ENCODE assay signal across 6 cellular contexts in the genomic region with DNA sequence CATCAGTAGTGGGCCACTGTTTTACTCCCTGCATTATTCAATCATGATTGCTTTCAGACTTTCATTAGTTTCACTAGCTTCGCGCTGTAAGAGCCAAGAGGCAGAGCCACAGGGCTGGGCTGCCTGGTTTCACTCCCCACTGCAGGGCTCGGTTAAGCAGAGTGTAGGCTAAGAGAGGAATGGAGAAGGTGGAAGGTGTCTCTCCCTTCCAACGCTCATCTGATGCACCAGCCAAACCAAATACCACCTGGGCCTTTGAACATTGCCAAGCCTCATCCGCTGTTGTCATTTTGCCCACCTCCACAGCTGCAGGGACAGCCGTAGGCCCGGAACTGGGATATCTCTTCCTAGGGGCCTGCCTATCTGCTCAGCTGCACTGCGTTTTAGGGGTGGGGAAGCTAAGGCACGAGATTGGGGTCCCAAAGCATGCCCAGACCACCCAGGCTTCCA. TPM values are rescaled to one million over a fixed set of nuclear protein-coding genes. Genes with fewer than 3 reads are reported as not detected.
A peak's percentile ranks its signal among the peaks of the same experiment; 100 is the strongest.
DNase-seq lines count a peak whose midpoint lies in the region; ATAC-seq, FAIRE-seq and TF ChIP-seq lines count a peak whose summit lies in the region.

No MANE protein-coding gene starts in this region.

- H3K36me3 Mint-ChIP-seq in T-cell: no peaks in the 10 kb centered on the region

- peak overlapping the region; percentile 96 for H3K9ac ChIP-seq in keratinocyte (ENCODE audit: control insufficient read depth, extremely low read depth, insufficient read depth, low read length)

- POLR2A ChIA-PET in T-cell (lab: Charles Lee): no interaction called here

- peaks cover 9% of the 10 kb centered on the region for H4K20me1 ChIP-seq in keratinocyte (ENCODE audit: control insufficient read depth, extremely low read depth, insufficient read depth, low read length)

- no peaks in the 10 kb centered on the region for H3K36me3 ChIP-seq in ACC112 (ENCODE audit: insufficient read depth, low read length)
- H3K36me3 ChIP-seq in keratinocyte (ENCODE audit: control insufficient read depth in 2 of 2, extremely low read depth in 1 of 2, insufficient read depth in 2 of 2, low read length in 2 of 2): peaks cover 0 to 2% of the 10 kb centered on the region in 2 experiments

- H3K4me3 ChIP-seq in ACC112 (ENCODE audit: low read depth, low read length): peak overlapping the region; percentile 88
- peak overlapping the region; percentile 67 to 95 (median 77) for H3K4me3 ChIP-seq in keratinocyte (ENCODE audit: control insufficient read depth in 2 of 3, extremely low read depth in 1 of 3, insufficient read depth in 2 of 3, low read depth in 1 of 3, low read length in 3 of 3)

- H3K79me2 ChIP-seq in ACC112 (ENCODE audit: control insufficient read depth, insufficient read depth, low read length, unreplicated experiment) (peaks cover 34% of the 10 kb centered on the region), keratinocyte (ENCODE audit: control insufficient read depth, insufficient read depth, low read length) (peaks cover 40% of the 10 kb centered on the region)

- H3K9me3 ChIP-seq in keratinocyte (ENCODE audit: control insufficient read depth, low read depth, low read length): no peaks in the 10 kb centered on the region

- H3K27ac Mint-ChIP-seq in T-cell: peak overlapping the region; percentile 96 to 97

- H3K27ac ChIP-seq in ACC112 (ENCODE audit: low read depth, low read length) (peak overlapping the region; percentile 97), keratinocyte (ENCODE audit: control insufficient read depth, insufficient read depth, low read length) (peak overlapping the region; percentile 91)

- no peaks in the 10 kb centered on the region for H3K27me3 Mint-ChIP-seq in T-cell

- H3K9me1 ChIP-seq in keratinocyte (ENCODE audit: control insufficient read depth, extremely low read depth, insufficient read depth, low read length): no peaks in the 10 kb centered on the region

- CTCF ChIA-PET in T-cell (lab: Charles Lee): interaction anchor here in 1 of 2 donors (1.1 kb wide), 1 partner anchor 17 kb away, joined by 4 read pairs; no protein-coding TSS in a partner anchor

- H3K4me2 ChIP-seq in keratinocyte (ENCODE audit: control insufficient read depth, extremely low read depth, insufficient read depth, low read depth, low read length): peak overlapping the region; percentile 99

- H3K9me3 Mint-ChIP-seq in T-cell: no peaks in the 10 kb centered on the region

- H3K4me1 ChIP-seq in ACC112 (ENCODE audit: control insufficient read depth, insufficient read depth, low read length, unreplicated experiment): peaks cover 15% of the 10 kb centered on the region
- peaks cover 23% of the 10 kb centered on the region for H3K4me1 ChIP-seq in keratinocyte (ENCODE audit: control insufficient read depth, extremely low read depth, insufficient read depth, low read length)

- ATAC-seq in T-cell (replicated peaks in 1 of 4): peak in 3 of 4 experiments; percentile 13 to 25 (median 15)

- peaks cover 33 to 40% (median 40%) of the 10 kb centered on the region in 3 donors for H3K4me1 Mint-ChIP-seq in T-cell

- dilution Hi-C loops in keratinocyte (cut with MboI; ENCODE audit: extremely low pct_ligation_motif_present, low sequenced_read_pairs): no loop called here

- no peak for TF ChIP-seq CTCF in keratinocyte (optimal IDR thresholded peaks at IDR 0.05 in 1 of 3, IDR thresholded peaks at IDR 0.05 in 1 of 3, conservative IDR thresholded peaks at IDR 0.05 in 1 of 3; ENCODE audit: extremely low read depth in 1 of 3, insufficient read depth in 2 of 3, low read length in 3 of 3)

- H3K4me3 Mint-ChIP-seq in T-cell: peak overlapping the region; percentile 82 to 87 (median 86)

- H2AFZ ChIP-seq in ACC112 (ENCODE audit: low read length, unreplicated experiment): peak overlapping the region; percentile 33
- H2AFZ ChIP-seq in keratinocyte (ENCODE audit: control insufficient read depth, low read length): peak overlapping the region; percentile 95

- peak; percentile 70 for FAIRE-seq in keratinocyte (lab: Jason Lieb, UNC)

- DNase-seq in T-cell (peak in 4 of 34 experiments; percentile 24 to 38 (median 30)), keratinocyte (ENCODE audit: low read depth, low spot score) (no peak), AG08396 (ENCODE audit: low spot score) (no peak), globus pallidus (ENCODE audit: low spot score) (no peak), SIG-M5 (lab: John Stamatoyannopoulos, UW) (no peak)

- no peaks in the 10 kb centered on the region for H3K27me3 ChIP-seq in ACC112 (ENCODE audit: insufficient read depth, low read length)
- no peaks in the 10 kb centered on the region for H3K27me3 ChIP-seq in keratinocyte (ENCODE audit: control insufficient read depth, extremely low read depth, insufficient read depth, low read length)

RNA-seq across cellular contexts. Expression of gene SMARCB1, which starts 0.5 kb away (rescaled TPM):
- total RNA-seq in T-cell: 10 to 100 TPM; 50.2 to 57.7 (median 54.3) TPM
- 70.0 to 108 TPM (median 95.2 TPM) in 3 replicates for polyA plus RNA-seq in keratinocyte
- polyA plus RNA-seq in keratinocyte (2011; ENCODE audit: low read depth): 64.4 TPM
- 90.8 and 109 TPM in 2 replicates for polyA plus RNA-seq in keratinocyte (2011; cell fraction: cytosol; rRNA removed)
- polyA plus RNA-seq in keratinocyte (2011; cell fraction: nucleus; rRNA removed): 56.9 and 68.9 TPM in 2 replicates
- 48.5 and 84.2 TPM in 2 replicates for polyA plus RNA-seq in keratinocyte (2012; ENCODE audit: low replicate concordance)
- polyA minus RNA-seq in keratinocyte: 56.7 to 79.8 TPM (median 75.5 TPM) in 3 replicates
- polyA minus RNA-seq in keratinocyte (2011; cell fraction: cytosol; rRNA and poly(A)+ RNA removed): 36.8 TPM
- 18.6 and 26.4 TPM in 2 replicates for polyA minus RNA-seq in keratinocyte (2011; cell fraction: nucleus; rRNA and poly(A)+ RNA removed)

RNA-seq across cellular contexts. Expression of gene MMP11, which starts 13.6 kb away (rescaled TPM):
- 1 to 10 TPM; 1.6 to 5.3 (median 2.5) TPM for total RNA-seq in T-cell
- 0.06 to 0.20 TPM (median 0.13 TPM) in 3 replicates for polyA plus RNA-seq in keratinocyte
- not detected for polyA plus RNA-seq in keratinocyte (2011; ENCODE audit: low read depth)
- polyA plus RNA-seq in keratinocyte (2011; cell fraction: cytosol; rRNA removed): not detected in 2 replicates
- polyA plus RNA-seq in keratinocyte (2011; cell fraction: nucleus; rRNA removed): 0.12 and 0.20 TPM in 2 replicates
- 0.15 TPM in 1 of 2 replicates, not detected in the other for polyA plus RNA-seq in keratinocyte (2012; ENCODE audit: low replicate concordance)
- polyA minus RNA-seq in keratinocyte: 0.38 TPM in 1 of 3 replicates, not detected in the others
- not detected for polyA minus RNA-seq in keratinocyte (2011; cell fraction: cytosol; rRNA and poly(A)+ RNA removed)
- not detected in 2 replicates for polyA minus RNA-seq in keratinocyte (2011; cell fraction: nucleus; rRNA and poly(A)+ RNA removed)

RNA-seq across cellular contexts. Expression of gene CHCHD10, which starts 18.5 kb away (rescaled TPM):
- 10 to 100 TPM; 26.1 to 66.3 (median 63.2) TPM for total RNA-seq in T-cell
- polyA plus RNA-seq in keratinocyte: 10.4 to 14.8 TPM (median 10.6 TPM) in 3 replicates
- polyA plus RNA-seq in keratinocyte (2011; ENCODE audit: low read depth): 4.3 TPM
- polyA plus RNA-seq in keratinocyte (2011; cell fraction: cytosol; rRNA removed): 31.4 and 45.7 TPM in 2 replicates
- polyA plus RNA-seq in keratinocyte (2011; cell fraction: nucleus; rRNA removed): 9.9 and 22.3 TPM in 2 replicates
- polyA plus RNA-seq in keratinocyte (2012; ENCODE audit: low replicate concordance): 39.3 and 66.4 TPM in 2 replicates
- 12.3 to 115 TPM (median 20.7 TPM) in 3 replicates for polyA minus RNA-seq in keratinocyte
- 30.9 TPM for polyA minus RNA-seq in keratinocyte (2011; cell fraction: cytosol; rRNA and poly(A)+ RNA removed)
- 4.7 and 13.8 TPM in 2 replicates for polyA minus RNA-seq in keratinocyte (2011; cell fraction: nucleus; rRNA and poly(A)+ RNA removed)

RNA-seq across cellular contexts. Expression of gene C22orf15, which starts 23.5 kb away (rescaled TPM):
- total RNA-seq in T-cell: 1 to 10 TPM in 4 of 5 donors, under 1 TPM in 1; 0.58 to 2.2 (median 1.9) TPM
- polyA plus RNA-seq in keratinocyte: 0.06 TPM in 1 of 3 replicates, not detected in the others
- not detected for polyA plus RNA-seq in keratinocyte (2011; ENCODE audit: low read depth)
- polyA plus RNA-seq in keratinocyte (2011; cell fraction: cytosol; rRNA removed): not detected in 2 replicates
- not detected in 2 replicates for polyA plus RNA-seq in keratinocyte (2011; cell fraction: nucleus; rRNA removed)
- polyA plus RNA-seq in keratinocyte (2012; ENCODE audit: low replicate concordance): not detected in 2 replicates
- polyA minus RNA-seq in keratinocyte: not detected in 3 replicates
- not detected for polyA minus RNA-seq in keratinocyte (2011; cell fraction: cytosol; rRNA and poly(A)+ RNA removed)
- polyA minus RNA-seq in keratinocyte (2011; cell fraction: nucleus; rRNA and poly(A)+ RNA removed): not detected in 2 replicates

RNA-seq across cellular contexts. Expression of gene VPREB3, which starts 32.1 kb away (rescaled TPM):
- 1 to 10 TPM in 4 of 5 donors, not detected in 1; 1.5 to 2.6 (median 1.7) TPM for total RNA-seq in T-cell
- polyA plus RNA-seq in keratinocyte: 0.19 TPM in 1 of 3 replicates, not detected in the others
- 1.2 TPM for polyA plus RNA-seq in keratinocyte (2011; ENCODE audit: low read depth)
- 0.22 TPM in 1 of 2 replicates, not detected in the other for polyA plus RNA-seq in keratinocyte (2011; cell fraction: cytosol; rRNA removed)
- polyA plus RNA-seq in keratinocyte (2011; cell fraction: nucleus; rRNA removed): not detected in 2 replicates
- 1.7 TPM in 1 of 2 replicates, not detected in the other for polyA plus RNA-seq in keratinocyte (2012; ENCODE audit: low replicate concordance)
- not detected in 3 replicates for polyA minus RNA-seq in keratinocyte
- not detected for polyA minus RNA-seq in keratinocyte (2011; cell fraction: cytosol; rRNA and poly(A)+ RNA removed)
- not detected in 2 replicates for polyA minus RNA-seq in keratinocyte (2011; cell fraction: nucleus; rRNA and poly(A)+ RNA removed)
